Comparison of ENCODE assay signal across 16 cellular contexts in the genomic region with DNA sequence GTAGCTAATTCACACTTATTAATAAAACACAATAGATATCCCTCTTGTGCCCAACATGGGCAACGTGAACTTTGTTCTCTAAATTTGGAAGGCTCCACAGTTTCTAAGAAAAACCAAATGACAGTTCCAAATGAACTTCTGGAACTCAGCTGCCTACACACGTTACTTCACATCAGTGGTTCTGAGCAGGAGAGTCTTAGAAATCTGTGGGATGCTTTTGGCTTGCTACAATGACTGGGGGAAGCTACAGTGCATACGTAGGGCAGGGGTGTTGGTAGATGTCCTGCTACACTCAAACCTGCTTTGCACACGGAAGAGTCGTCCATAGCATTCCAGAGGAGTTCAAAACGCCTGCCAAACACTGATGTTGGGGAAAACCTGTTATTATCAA. TPM values are rescaled to one million over a fixed set of nuclear protein-coding genes. Genes with fewer than 3 reads are reported as not detected.
A peak's percentile ranks its signal among the peaks of the same experiment; 100 is the strongest.
DNase-seq lines count a peak whose midpoint lies in the region; TF ChIP-seq lines count a peak whose summit lies in the region.
"Had no signal": no experiment of that assay in that cellular context is flagged by ENCODE, and none has a peak within 500 bp of the region (broad histone marks: within the 10 kb centered on the region; RNA-seq: fewer than 3 reads in every experiment).

No MANE protein-coding gene starts in this region.

- peaks cover 7% of the 10 kb centered on the region for H3K79me2 ChIP-seq in parathyroid adenoma

- no peaks in the 10 kb centered on the region for H3K9me3 ChIP-seq in BLaER1
- H3K9me3 ChIP-seq in parathyroid adenoma (ENCODE audit: control insufficient read depth, low read length), result no peaks in the 10 kb centered on the region
- H3K9me3 ChIP-seq in WERI-Rb-1 (ENCODE audit: severe bottlenecking), result no peaks in the 10 kb centered on the region
- H3K9me3 ChIP-seq: vagina had no signal

- in situ Hi-C loops in ACHN (cut with HindIII; ENCODE audit: low pct_ligation_motif_present, low pct_unique_long_range_greater_than_20kb, low sequenced_read_pairs), result no loop called here

- H4K20me1 ChIP-seq in BLaER1, result peaks cover 56% of the 10 kb centered on the region

- H3K9ac ChIP-seq in BLaER1 (peak overlapping the region; percentile 40; the same call in 1 of the 2 replicates), parathyroid adenoma (no peak overlapping the region)

- peaks cover 71% of the 10 kb centered on the region for H3K4me1 ChIP-seq in BLaER1
- H3K4me1 ChIP-seq in parathyroid adenoma, result peaks cover 4% of the 10 kb centered on the region

- H3K36me3 ChIP-seq in BLaER1 (peaks cover 84% of the 10 kb centered on the region), parathyroid adenoma (ENCODE audit: control insufficient read depth, insufficient read depth, low read length) (no peaks in the 10 kb centered on the region), WERI-Rb-1 (peaks cover 72% of the 10 kb centered on the region)

- H3K27ac ChIP-seq in BLaER1 (peak overlapping the region; percentile 42), caudate nucleus (ENCODE audit: low read depth, low read length) (peak overlapping the region; percentile 68), parathyroid adenoma (no peak overlapping the region), WERI-Rb-1 (no peak overlapping the region)
- H3K27ac ChIP-seq: brain microvascular endothelial cell, vagina, VCaP had no signal

- no peak overlapping the region for H2AFZ ChIP-seq in parathyroid adenoma

- H3K27me3 ChIP-seq in BLaER1 (no peaks in the 10 kb centered on the region), parathyroid adenoma (ENCODE audit: control insufficient read depth, insufficient read depth, low read length) (no peaks in the 10 kb centered on the region), WERI-Rb-1 (ENCODE audit: insufficient read depth, low read depth, severe bottlenecking) (no peaks in the 10 kb centered on the region)
- H3K27me3 ChIP-seq: brain microvascular endothelial cell, vagina had no signal

- TF ChIP-seq CTCF in GM12865 (IDR thresholded peaks at IDR 0.05; ENCODE audit: insufficient read depth, low read depth, low read length, missing control alignments) (no peak), parathyroid adenoma (IDR thresholded peaks at IDR 0.05) (no peak), WERI-Rb-1 (IDR thresholded peaks at IDR 0.05; ENCODE audit: low read depth, low read length) (no peak)

- DNase-seq in GM12865 (ENCODE audit: low read depth), result no peak
- DNase-seq in caudate nucleus (lab: John Stamatoyannopoulos, UW), result peak in 20 of 61 donors; percentile 1 to 74 (median 14)
- DNase-seq in SIG-M5 treated with dmso at 0.1 percent for 504 hours (lab: John Stamatoyannopoulos, UW; ENCODE audit: unreplicated experiment), result no peak
- no peak for DNase-seq in WERI-Rb-1
- no peak for DNase-seq in ACHN
- no peak for DNase-seq in A172 (ENCODE audit: low spot score)
- DNase-seq: activated naive CD4-positive, alpha-beta T cell treated with anti-CD3 and anti-CD28 coated beads, Interleukin-2, amount 10 ng/mL, durations not matched to agents 7 days and 5 days; brain microvascular endothelial cell; midbrain; NCI-H1436; NCI-H226; small intestine had no signal

- no peak overlapping the region for H3K4me3 ChIP-seq in BLaER1
- H3K4me3 ChIP-seq in GM12865 (ENCODE audit: low read depth, low read length), result peak overlapping the region; percentile 9
- peak overlapping the region; percentile 3 for H3K4me3 ChIP-seq in parathyroid adenoma (ENCODE audit: low read depth, low read length)
- no peak overlapping the region for H3K4me3 ChIP-seq in WERI-Rb-1 (ENCODE audit: low read depth, low read length)
- H3K4me3 ChIP-seq: vagina had no signal

- H3K4me2 ChIP-seq in BLaER1, result peak overlapping the region; percentile 68
- peak overlapping the region; percentile 40 for H3K4me2 ChIP-seq in parathyroid adenoma (ENCODE audit: low read length)

RNA-seq across cellular contexts. Expression of gene TXNDC11, which starts 8.0 kb away (rescaled TPM):
- 33.8 and 35.9 TPM in 2 replicates for total RNA-seq in A172 (2014; rRNA removed; shearing (Covaris generic))

Comparison
In these comparisons a context has a peak if more than half of its experiments do, and no peak if none do; other contexts are left out.
1. H3K27ac ChIP-seq: peak in BLaER1 (single experiment) and caudate nucleus (single experiment); none in parathyroid adenoma (single experiment) and WERI-Rb-1 (single experiment).
2. H3K4me3 ChIP-seq: peak in GM12865 (single experiment) and parathyroid adenoma (single experiment); none in BLaER1 (single experiment) and WERI-Rb-1 (single experiment).